In genomic region chr5:151162794-151163193, GRCh38 we compare ENCODE assay signal across 19 cellular contexts. TPM values are rescaled to one million over a fixed set of nuclear protein-coding genes. Genes with fewer than 3 reads are reported as not detected.
DNase-seq lines count a peak whose midpoint lies in the region; ATAC-seq and TF ChIP-seq lines count a peak whose summit lies in the region.
"Had no signal": no experiment of that assay in that cellular context is flagged by ENCODE, and none has a peak within 500 bp of the region (broad histone marks: within the 10 kb centered on the region; RNA-seq: fewer than 3 reads in every experiment).

No MANE protein-coding gene starts in this region.

- no peaks in the 10 kb centered on the region for H3K27me3 Mint-ChIP-seq in stimulated activated naive B cell treated with anti-CD40 and anti-IgM and Interleukin-4, amounts not matched to agents 10 μg/mL and 1 μg/mL and 100 μg/mL, for 72 hours
- H3K27me3 Mint-ChIP-seq in WTC11 (ENCODE audit: low read depth): peaks cover 17% of the 10 kb centered on the region
- no peaks in the 10 kb centered on the region for H3K27me3 Mint-ChIP-seq in natural killer cell treated with Interleukin-12 subunit alpha and Interleukin-12 subunit beta and Interleukin-15 and Interleukin-18, amount 100 ng/mL, for 72 hours
- H3K27me3 Mint-ChIP-seq: CD4-positive, alpha-beta T cell had no signal

- peaks cover 30 to 48% of the 10 kb centered on the region in 2 donors for H3K4me1 Mint-ChIP-seq in stimulated activated naive B cell treated with anti-CD40 and anti-IgM and Interleukin-4, amounts not matched to agents 10 μg/mL and 1 μg/mL and 100 μg/mL, for 72 hours
- peaks cover 14% of the 10 kb centered on the region for H3K4me1 Mint-ChIP-seq in WTC11
- peaks cover 21 to 22% of the 10 kb centered on the region in 2 donors for H3K4me1 Mint-ChIP-seq in natural killer cell treated with Interleukin-12 subunit alpha and Interleukin-12 subunit beta and Interleukin-15 and Interleukin-18, amount 100 ng/mL, for 72 hours (ENCODE audit: low read depth in 2 of 2)

- DNase-seq in AG08396 (ENCODE audit: low spot score) (peak; percentile 63), adipocyte (ENCODE audit: low read depth) (peak; percentile 69), mesenchymal stem cell (no peak), neuronal stem cell (ENCODE audit: low spot score) (no peak), WTC11 (ENCODE audit: low spot score) (no peak)
- DNase-seq in stimulated activated naive B cell treated with anti-CD40 and anti-IgM and Interleukin-4, amounts not matched to agents 10 μg/mL and 1 μg/mL and 100 μg/mL, for 72 hours: no peak
- no peak for DNase-seq in stimulated activated CD4-positive, alpha-beta T cell treated with anti-CD3 and anti-CD28 coated beads, Interleukin-15, amount 100 ng/mL, for 24 hours
- DNase-seq in natural killer cell treated with Interleukin-12 subunit alpha and Interleukin-12 subunit beta and Interleukin-15 and Interleukin-18, amount 100 ng/mL, for 72 hours (ENCODE audit: low spot score): no peak
- DNase-seq: 8988T; Caco-2; CD4-positive, alpha-beta T cell; KG1; NCI-H1417 treated with DMSO at 0.1 percent for 48 hours; NCI-H187 treated with DMSO at 0.1 percent for 48 hours; NCI-H226; NCI-H524; RPMI8226; SHP77 treated with DMSO at 0.1 percent for 48 hours had no signal

- ATAC-seq in stimulated activated naive B cell treated with anti-CD40 and anti-IgM and Interleukin-4, amounts not matched to agents 10 μg/mL and 1 μg/mL and 100 μg/mL, for 72 hours (replicated peaks): no peak
- ATAC-seq in WTC11: no peak
- ATAC-seq in natural killer cell treated with Interleukin-12 subunit alpha and Interleukin-12 subunit beta and Interleukin-15 and Interleukin-18, amount 100 ng/mL, for 72 hours: no peak
- ATAC-seq: HepG2 had no signal

- POLR2A ChIA-PET in WTC11 (lab: Charles Lee): no interaction called here

- no peak overlapping the region for H2AK5ac ChIP-seq in mesenchymal stem cell (ENCODE audit: low read length, severe bottlenecking)
- H2AK5ac ChIP-seq in neuronal stem cell (ENCODE audit: low read depth, low read length): no peak overlapping the region

- no peak overlapping the region for H2BK5ac ChIP-seq in mesenchymal stem cell (ENCODE audit: low read depth, low read length, poor library complexity, severe bottlenecking)
- no peak overlapping the region for H2BK5ac ChIP-seq in neuronal stem cell (ENCODE audit: low read length)

- H2BK15ac ChIP-seq in mesenchymal stem cell (ENCODE audit: low read depth, poor library complexity, severe bottlenecking) (no peak overlapping the region), neuronal stem cell (ENCODE audit: low read length) (no peak overlapping the region)

- no peak overlapping the region for H2BK120ac ChIP-seq in mesenchymal stem cell (ENCODE audit: low read depth, low read length)
- no peak overlapping the region for H2BK120ac ChIP-seq in neuronal stem cell (ENCODE audit: low read depth, low read length)

- H3K27ac ChIP-seq in mesenchymal stem cell (ENCODE audit: low read length, poor library complexity, severe bottlenecking) (no peak overlapping the region), neuronal stem cell (replicated peaks; ENCODE audit: low read length) (no peak overlapping the region)

- H3K4me3 ChIP-seq in adipocyte (ENCODE audit: low read length) (no peak overlapping the region), mesenchymal stem cell (ENCODE audit: insufficient read depth in 1 of 2, low read depth in 1 of 2, low read length in 2 of 2) (no peak overlapping the region), neuronal stem cell (ENCODE audit: low read length in 2 of 2) (no peak overlapping the region)

- peak overlapping the region; percentile 68 for H3K27ac Mint-ChIP-seq in stimulated activated naive B cell treated with anti-CD40 and anti-IgM and Interleukin-4, amounts not matched to agents 10 μg/mL and 1 μg/mL and 100 μg/mL, for 72 hours
- H3K27ac Mint-ChIP-seq in WTC11: no peak overlapping the region
- H3K27ac Mint-ChIP-seq in natural killer cell treated with Interleukin-12 subunit alpha and Interleukin-12 subunit beta and Interleukin-15 and Interleukin-18, amount 100 ng/mL, for 72 hours: no peak overlapping the region
- H3K27ac Mint-ChIP-seq: CD4-positive, alpha-beta T cell had no signal

- H3K18ac ChIP-seq in mesenchymal stem cell (ENCODE audit: low read depth in 1 of 2, low read length in 2 of 2): no peak overlapping the region
- no peak overlapping the region for H3K18ac ChIP-seq in neuronal stem cell (ENCODE audit: low read length)

- H3K36me3 Mint-ChIP-seq in stimulated activated naive B cell treated with anti-CD40 and anti-IgM and Interleukin-4, amounts not matched to agents 10 μg/mL and 1 μg/mL and 100 μg/mL, for 72 hours: no peaks in the 10 kb centered on the region
- H3K36me3 Mint-ChIP-seq in WTC11: no peaks in the 10 kb centered on the region
- no peaks in the 10 kb centered on the region for H3K36me3 Mint-ChIP-seq in natural killer cell treated with Interleukin-12 subunit alpha and Interleukin-12 subunit beta and Interleukin-15 and Interleukin-18, amount 100 ng/mL, for 72 hours

- WGBS in mesenchymal stem cell: 93% methylated on average over 1 of the region's 1 CpG
- WGBS in neuronal stem cell (ENCODE audit: extremely low coverage in 2 of 2, insufficient read length in 2 of 2, insufficient replicate concordance in 1 of 2), 2 donors: no CpG with 5 or more reads among the region's 1 CpG

- no peaks in the 10 kb centered on the region for H3K9me3 Mint-ChIP-seq in stimulated activated naive B cell treated with anti-CD40 and anti-IgM and Interleukin-4, amounts not matched to agents 10 μg/mL and 1 μg/mL and 100 μg/mL, for 72 hours
- H3K9me3 Mint-ChIP-seq in WTC11: no peaks in the 10 kb centered on the region
- no peaks in the 10 kb centered on the region for H3K9me3 Mint-ChIP-seq in natural killer cell treated with Interleukin-12 subunit alpha and Interleukin-12 subunit beta and Interleukin-15 and Interleukin-18, amount 100 ng/mL, for 72 hours
- H3K9me3 Mint-ChIP-seq: CD4-positive, alpha-beta T cell had no signal

- no peak for TF ChIP-seq CTCF in WTC11 (IDR thresholded peaks at IDR 0.05)

- H3K4me2 ChIP-seq in mesenchymal stem cell (ENCODE audit: low read length, poor library complexity, severe bottlenecking) (no peak overlapping the region), neuronal stem cell (ENCODE audit: insufficient read depth, low read length, poor library complexity, severe bottlenecking) (no peak overlapping the region)

- no peak overlapping the region for H3K14ac ChIP-seq in mesenchymal stem cell (ENCODE audit: low read length in 2 of 2)
- H3K14ac ChIP-seq in neuronal stem cell (ENCODE audit: low read length): no peak overlapping the region

- H3K36me3 ChIP-seq in adipocyte (ENCODE audit: control insufficient read depth, insufficient read depth, low read length, severe bottlenecking) (no peaks in the 10 kb centered on the region), mesenchymal stem cell (ENCODE audit: control insufficient read depth in 1 of 2, insufficient read depth in 2 of 2, low read depth in 1 of 2, low read length in 2 of 2) (no peaks in the 10 kb centered on the region), neuronal stem cell (replicated peaks in 1 of 2; ENCODE audit: control insufficient read depth in 2 of 2, insufficient read depth in 2 of 2, low read length in 2 of 2) (no peaks in the 10 kb centered on the region)

- H3K79me1 ChIP-seq in mesenchymal stem cell (replicated peaks; ENCODE audit: low read length, poor library complexity, severe bottlenecking) (no peaks in the 10 kb centered on the region), neuronal stem cell (ENCODE audit: low read depth, low read length) (no peaks in the 10 kb centered on the region)

- H3K9me3 ChIP-seq in adipocyte (ENCODE audit: control insufficient read depth, low read length) (no peaks in the 10 kb centered on the region), mesenchymal stem cell (ENCODE audit: control insufficient read depth, low read length) (no peaks in the 10 kb centered on the region), neuronal stem cell (replicated peaks in 1 of 2; ENCODE audit: control insufficient read depth in 2 of 2, insufficient read depth in 1 of 2, low read depth in 1 of 2, low read length in 2 of 2) (no peaks in the 10 kb centered on the region)
- H3K9me3 ChIP-seq: Caco-2 had no signal

- H3K27me3 ChIP-seq in adipocyte (replicated peaks; ENCODE audit: control insufficient read depth, insufficient read depth, low read length): no peaks in the 10 kb centered on the region
- peaks cover 4 to 8% of the 10 kb centered on the region in 2 experiments for H3K27me3 ChIP-seq in mesenchymal stem cell (ENCODE audit: control insufficient read depth in 1 of 2, insufficient read depth in 1 of 2, low read length in 2 of 2)
- peaks cover 0 to 9% (median 0%) of the 10 kb centered on the region in 3 experiments for H3K27me3 ChIP-seq in neuronal stem cell (ENCODE audit: control insufficient read depth in 3 of 3, insufficient read depth in 3 of 3, low read depth in 1 of 3, low read length in 3 of 3)

- H3K4me3 Mint-ChIP-seq in stimulated activated naive B cell treated with anti-CD40 and anti-IgM and Interleukin-4, amounts not matched to agents 10 μg/mL and 1 μg/mL and 100 μg/mL, for 72 hours: no peak overlapping the region
- H3K4me3 Mint-ChIP-seq in WTC11: no peak overlapping the region
- no peak overlapping the region for H3K4me3 Mint-ChIP-seq in natural killer cell treated with Interleukin-12 subunit alpha and Interleukin-12 subunit beta and Interleukin-15 and Interleukin-18, amount 100 ng/mL, for 72 hours
- H3K4me3 Mint-ChIP-seq: CD4-positive, alpha-beta T cell had no signal

- H3K4ac ChIP-seq in mesenchymal stem cell (ENCODE audit: low read depth in 1 of 2, low read length in 2 of 2) (no peak overlapping the region), neuronal stem cell (ENCODE audit: low read length) (no peak overlapping the region)

- H4K8ac ChIP-seq in mesenchymal stem cell (ENCODE audit: low read length) (no peak overlapping the region), neuronal stem cell (ENCODE audit: low read depth, low read length) (no peak overlapping the region)

- CTCF ChIA-PET in WTC11 (lab: Charles Lee): interaction anchor here (1.0 to 7.5 kb wide), 6 partner anchors 37 to 160 kb away, joined by 4 to 191 read pairs (median 7); no protein-coding TSS in a partner anchor

- H2AFZ ChIP-seq in mesenchymal stem cell (ENCODE audit: low read depth, low read length) (no peak overlapping the region), neuronal stem cell (ENCODE audit: low read length) (no peak overlapping the region)

- H3K4me1 ChIP-seq in adipocyte (ENCODE audit: control insufficient read depth, insufficient read depth, low read length) (peaks cover 25% of the 10 kb centered on the region), mesenchymal stem cell (ENCODE audit: control insufficient read depth, insufficient read depth, low read depth, low read length) (peaks cover 6% of the 10 kb centered on the region), neuronal stem cell (ENCODE audit: control insufficient read depth in 2 of 2, insufficient read depth in 1 of 2, low read depth in 1 of 2, low read length in 2 of 2) (peaks cover 4 to 7% of the 10 kb centered on the region in 2 donors)

- H3K23ac ChIP-seq in mesenchymal stem cell (ENCODE audit: low read length in 2 of 2) (no peak overlapping the region), neuronal stem cell (ENCODE audit: low read depth, low read length, poor library complexity) (no peak overlapping the region)

- peak overlapping the region; percentile 47 for H3K9ac ChIP-seq in adipocyte (ENCODE audit: low read length)
- H3K9ac ChIP-seq in mesenchymal stem cell (ENCODE audit: low read length): peak overlapping the region; percentile 7
- no peak overlapping the region for H3K9ac ChIP-seq in neuronal stem cell (ENCODE audit: low read depth, low read length, poor library complexity)

- H4K91ac ChIP-seq in mesenchymal stem cell (ENCODE audit: low read length) (no peak overlapping the region), neuronal stem cell (ENCODE audit: low read depth, low read length, poor library complexity) (no peak overlapping the region)

- H2BK12ac ChIP-seq in mesenchymal stem cell (ENCODE audit: low read length in 2 of 2) (no peak overlapping the region), neuronal stem cell (ENCODE audit: low read length) (no peak overlapping the region)

RNA-seq across cellular contexts. Expression of gene ANXA6, which starts 5.2 kb away (rescaled TPM):
- 338 TPM for polyA plus RNA-seq in mesenchymal stem cell (2013, experiment 1 of 2)
- polyA plus RNA-seq in mesenchymal stem cell (2013, experiment 2 of 2): 340 TPM
- polyA plus RNA-seq in neuronal stem cell (2013, experiment 1 of 2): 47.1 TPM
- polyA plus RNA-seq in neuronal stem cell (2013, experiment 2 of 2): 45.5 TPM
- 92.8 to 95.4 TPM (median 92.9 TPM) in 3 replicates for total RNA-seq in WTC11 (2021)
- total RNA-seq in natural killer cell treated with Interleukin-12 subunit alpha and Interleukin-12 subunit beta and Interleukin-15 and Interleukin-18, amount 100 ng/mL, for 72 hours: 100 to 1,000 TPM; 271 to 398 TPM

Comparison
In these comparisons a context has a peak if more than half of its experiments do, and no peak if none do; other contexts are left out.
1. DNase-seq: peak in AG08396 (single experiment) and adipocyte (single experiment); none in mesenchymal stem cell (single experiment), stimulated activated naive B cell treated with anti-CD40 and anti-IgM and Interleukin-4, amounts not matched to agents 10 μg/mL and 1 μg/mL and 100 μg/mL, for 72 hours (single experiment), neuronal stem cell (single experiment), stimulated activated CD4-positive, alpha-beta T cell treated with anti-CD3 and anti-CD28 coated beads, Interleukin-15, amount 100 ng/mL, for 24 hours (single experiment), WTC11 (single experiment) and natural killer cell treated with Interleukin-12 subunit alpha and Interleukin-12 subunit beta and Interleukin-15 and Interleukin-18, amount 100 ng/mL, for 72 hours (single experiment).